In genomic region chr18:63970803-63971191, GRCh38 we compare ENCODE assay signal across 8 cellular contexts. TPM values are rescaled to one million over a fixed set of nuclear protein-coding genes. Genes with fewer than 3 reads are reported as not detected.
DNase-seq lines count a peak whose midpoint lies in the region; ATAC-seq and TF ChIP-seq lines count a peak whose summit lies in the region.

No MANE protein-coding gene starts in this region.

- TF ChIP-seq CTCF in breast epithelium (IDR thresholded peaks at IDR 0.05) (no peak), stomach (IDR thresholded peaks at IDR 0.05) (no peak)

- no peaks in the 10 kb centered on the region for H3K36me3 ChIP-seq in breast epithelium
- no peaks in the 10 kb centered on the region for H3K36me3 ChIP-seq in stomach

- no peaks in the 10 kb centered on the region for H3K27me3 ChIP-seq in breast epithelium
- H3K27me3 ChIP-seq in stomach: no peaks in the 10 kb centered on the region

- H3K4me3 ChIP-seq in breast epithelium (peak overlapping the region; percentile 85 to 93 (median 88)), stomach (peak overlapping the region; percentile 66 to 77 (median 70))

- WGBS in stomach, 5 donors: 16 to 29% (median 20%) methylated on average over 18 of the region's 18 CpGs

- ATAC-seq in GM18907 (IDR thresholded peaks at IDR 0.05; ENCODE audit: unreplicated experiment): peak; percentile 3

- peak overlapping the region; percentile 99 for H3K27ac ChIP-seq in breast epithelium
- peak overlapping the region; percentile 95 to 100 (median 96) for H3K27ac ChIP-seq in stomach

- peak; percentile 26 for DNase-seq in A172 (ENCODE audit: low spot score)
- DNase-seq in NCI-H2196 treated with DMSO at 0.1 percent for 48 hours (lab: John Stamatoyannopoulos, UW; ENCODE audit: unreplicated experiment): peak; percentile 50
- peak in 1 of 2 donors; percentile 30 for DNase-seq in breast epithelium (ENCODE audit: low spot score in 2 of 2)
- DNase-seq in kidney glomerular epithelial cell (lab: John Stamatoyannopoulos, UW): peak; percentile 60
- DNase-seq in stomach: no peak
- no peak for DNase-seq in Kasumi-1 (lab: John Stamatoyannopoulos, UW)
- DNase-seq in stimulated activated CD4-positive, alpha-beta T cell treated with anti-CD3 and anti-CD28 coated beads, Interleukin-4, amount 100 ng/mL, for 4 hours: no peak

- no peaks in the 10 kb centered on the region for H3K9me3 ChIP-seq in breast epithelium
- H3K9me3 ChIP-seq in stomach: no peaks in the 10 kb centered on the region

- intact Hi-C loops in breast epithelium (cut with DNase I; ENCODE audit: low total_unique reads) (no loop called here), stomach (cut with DNase I; ENCODE audit: low total_unique reads) (no loop called here)

- TF ChIP-seq POLR2A in breast epithelium (IDR thresholded peaks at IDR 0.05) (no peak), stomach (IDR thresholded peaks at IDR 0.05) (no peak)

- TF ChIP-seq EP300 in stomach (IDR thresholded peaks at IDR 0.05): no peak

- H3K4me1 ChIP-seq in breast epithelium (peaks cover 0 to 7% of the 10 kb centered on the region in 2 donors), stomach (peaks cover 9 to 28% (median 15%) of the 10 kb centered on the region in 4 donors)

RNA-seq across cellular contexts. Expression of gene SERPINB8, which starts 0.9 kb away (rescaled TPM):
- total RNA-seq in A172 (2014; rRNA removed; shearing (Covaris generic)): 3.3 and 10.9 TPM in 2 replicates
- 10 to 100 TPM; 13.1 to 16.0 (median 13.5) TPM for total RNA-seq in breast epithelium
- 10 to 100 TPM in 2 of 5 donors, 1 to 10 TPM in 3; 1.2 to 12.5 (median 9.5) TPM for total RNA-seq in stomach
- 10 to 100 TPM in 1 of 3 donors, 1 to 10 TPM in 2; 7.3 to 15.3 (median 7.4) TPM for polyA plus RNA-seq in stomach

RNA-seq across cellular contexts. Expression of gene HMSD, which starts 21.7 kb away (rescaled TPM):
- 0.12 TPM in 1 of 2 replicates, not detected in the other for total RNA-seq in A172 (2014; rRNA removed; shearing (Covaris generic))
- total RNA-seq in breast epithelium: under 1 TPM in 1 of 3 donors, not detected in 2; 0.29 TPM
- total RNA-seq in stomach: not detected
- polyA plus RNA-seq in stomach: under 1 TPM; 0.10 to 0.31 (median 0.19) TPM

Comparison
In these comparisons a context has a peak if more than half of its experiments do, and no peak if none do; other contexts are left out.
1. DNase-seq: peak in A172 (single experiment), NCI-H2196 treated with DMSO at 0.1 percent for 48 hours (single experiment) and kidney glomerular epithelial cell (single experiment); none in stomach (single experiment), Kasumi-1 (0 of 2) and stimulated activated CD4-positive, alpha-beta T cell treated with anti-CD3 and anti-CD28 coated beads, Interleukin-4, amount 100 ng/mL, for 4 hours (0 of 2).